28 cellular contexts compared by ENCODE assay signal in genomic region chr10:49254150-49254549, GRCh38. TPM values are rescaled to one million over a fixed set of nuclear protein-coding genes. Genes with fewer than 3 reads are reported as not detected.
"Had no signal": no experiment of that assay in that cellular context is flagged by ENCODE, and none has a peak within 500 bp of the region (broad histone marks: within the 10 kb centered on the region; RNA-seq: fewer than 3 reads in every experiment).

No MANE protein-coding gene starts in this region.

- FAIRE-seq: endometrium, islet of Langerhans had no signal

- DNase-seq: dermis blood vessel endothelial cell; erythroblast; esophagus squamous epithelium; foreskin melanocyte; glutamatergic neuron; heart right ventricle; hippocampal formation; left cardiac atrium; left lung; mesenchymal stem cell; sigmoid colon; stimulated activated CD4-positive, alpha-beta T cell treated with anti-CD3 and anti-CD28 coated beads, Interleukin-2, amount 100 ng/mL, for 24 hours; stimulated activated CD4-positive, alpha-beta T cell treated with anti-CD3 and anti-CD28 coated beads, Interleukin-4, amount 100 ng/mL, for 24 hours; testis; tibial artery had no signal

- H3K4me3 ChIP-seq: esophagus squamous epithelium, heart right ventricle, left lung, mucosa of descending colon, prostate gland, right atrium auricular region, sigmoid colon, testis, tibial artery had no signal

- H3K27ac ChIP-seq: esophagus squamous epithelium, heart right ventricle, left lung, prostate gland, right atrium auricular region, sigmoid colon, testis, tibial artery had no signal

- H3K27me3 ChIP-seq: esophagus squamous epithelium, heart right ventricle, left lung, right atrium auricular region, sigmoid colon, testis had no signal

- H3K9me3 ChIP-seq: esophagus squamous epithelium, left lung, mucosa of descending colon, prostate gland, right atrium auricular region, sigmoid colon, testis, tibial artery had no signal

- H3K36me3 ChIP-seq: esophagus squamous epithelium, heart right ventricle, left lung, prostate gland, right atrium auricular region, sigmoid colon, tibial artery had no signal

- H3K4me1 ChIP-seq: prostate gland, right atrium auricular region, sigmoid colon, testis, tibial artery had no signal

RNA-seq across cellular contexts. Expression of gene C10orf71, which starts 44.8 kb away (rescaled TPM):
- total RNA-seq: dermis blood vessel endothelial cell; kidney epithelial cell; left lung; lower leg skin; lung microvascular endothelial cell; mesothelial cell of epicardium; natural killer cell treated with Interleukin-12 subunit alpha and Interleukin-12 subunit beta and Interleukin-15 and Interleukin-18, amount 100 ng/mL, for 72 hours; neural crest cell; osteocyte; sigmoid colon had no signal
- polyA plus RNA-seq: sigmoid colon, urinary bladder had no signal
